In genomic region chr2:126722546-126722945, GRCh38 we compare ENCODE assay signal across 29 cellular contexts.
"Had no signal": no experiment of that assay in that cellular context is flagged by ENCODE, and none has a peak within 500 bp of the region (broad histone marks: within the 10 kb centered on the region; RNA-seq: fewer than 3 reads in every experiment).

No MANE protein-coding gene starts in this region.

- H3K4me1 ChIP-seq: Peyer's patch had no signal

- H3K4me1 Mint-ChIP-seq: activated CD4-positive, alpha-beta T cell treated with anti-CD3 and anti-CD28 coated beads, Interleukin-2, amount 10 ng/mL, durations not matched to agents 24 days and 14 days; activated naive CD8-positive, alpha-beta T cell treated with anti-CD3 and anti-CD28 coated beads, Interleukin-2, amount 10 ng/mL, durations not matched to agents 7 days and 5 days; central memory CD8-positive, alpha-beta T cell had no signal

- H3K27me3 Mint-ChIP-seq: activated CD8-positive, alpha-beta T cell treated with anti-CD3 and anti-CD28 coated beads for 36 hours; activated naive CD4-positive, alpha-beta T cell treated with anti-CD3 and anti-CD28 coated beads, Interleukin-2, amount 50 U/mL, for 24 hours; activated T-cell treated with anti-CD3 and anti-CD28 coated beads, Interleukin-2, amount 50 U/mL, for 24 hours had no signal

- H3K4me3 ChIP-seq: ascending aorta, cardiac muscle cell, Peyer's patch had no signal

- H3K27ac Mint-ChIP-seq: activated CD4-positive, alpha-beta T cell treated with anti-CD3 and anti-CD28 coated beads, Interleukin-2, amount 10 ng/mL, durations not matched to agents 24 days and 14 days; activated CD8-positive, alpha-beta T cell treated with anti-CD3 and anti-CD28 coated beads for 36 hours; activated naive CD4-positive, alpha-beta T cell treated with anti-CD3 and anti-CD28 coated beads, Interleukin-2, amount 50 U/mL, for 24 hours; activated naive CD8-positive, alpha-beta T cell treated with anti-CD3 and anti-CD28 coated beads, Interleukin-2, amount 10 ng/mL, durations not matched to agents 7 days and 5 days; activated T-cell treated with anti-CD3 and anti-CD28 coated beads, Interleukin-2, amount 50 U/mL, for 24 hours; activated T-helper 2 cell treated with anti-CD3 and anti-CD28 coated beads, Interferon-gamma antibody, Interleukin-2, Interleukin-4, amounts not matched to agents 10 μg/mL and 5 μg/mL and 100 μg/mL, durations not matched to agents 14 hours and 24 hours and 36 hours; T-helper 1 cell treated with Interleukin-12 subunit alpha and Interleukin-12 subunit beta and Interleukin-4 antibody, amounts not matched to agents 30 μg/mL and 1 μg/mL, for 36 hours; T-helper 2 cell treated with Interferon-gamma antibody and Interleukin-4, amounts not matched to agents 5 μg/mL and 100 μg/mL, for 36 hours had no signal

- H3K9me3 ChIP-seq: Peyer's patch had no signal

- H3K4me3 Mint-ChIP-seq: activated CD4-positive, alpha-beta T cell treated with anti-CD3 and anti-CD28 coated beads, Interleukin-2, amount 10 ng/mL, durations not matched to agents 24 days and 14 days; activated CD8-positive, alpha-beta T cell treated with anti-CD3 and anti-CD28 coated beads for 36 hours; activated naive CD4-positive, alpha-beta T cell treated with anti-CD3 and anti-CD28 coated beads, Interleukin-2, amount 50 U/mL, for 24 hours; activated naive CD8-positive, alpha-beta T cell treated with anti-CD3 and anti-CD28 coated beads, Interleukin-2, amount 10 ng/mL, durations not matched to agents 7 days and 5 days; activated T-cell treated with anti-CD3 and anti-CD28 coated beads, Interleukin-2, amount 50 U/mL, for 24 hours; central memory CD8-positive, alpha-beta T cell; T-helper 1 cell treated with Interleukin-12 subunit alpha and Interleukin-12 subunit beta and Interleukin-4 antibody, amounts not matched to agents 30 μg/mL and 1 μg/mL, for 36 hours; T-helper 2 cell treated with Interferon-gamma antibody and Interleukin-4, amounts not matched to agents 5 μg/mL and 100 μg/mL, for 36 hours had no signal

- ATAC-seq: activated CD8-positive, alpha-beta T cell treated with anti-CD3 and anti-CD28 coated beads for 36 hours; PC-3 had no signal

- DNase-seq: activated CD4-positive, alpha-beta T cell treated with anti-CD3 and anti-CD28 coated beads, Interleukin-2, amount 10 ng/mL, durations not matched to agents 24 days and 14 days; activated CD4-positive, alpha-beta T cell treated with anti-CD3 and anti-CD28 coated beads, Interleukin-2, amount 50 U/mL, for 4 hours; activated CD8-positive, alpha-beta T cell treated with anti-CD3 and anti-CD28 coated beads for 36 hours; activated gamma-delta T cell; activated naive CD4-positive, alpha-beta T cell treated with Interleukin-2 at 50 U/mL for 16 hours; activated naive CD8-positive, alpha-beta T cell treated with anti-CD3 and anti-CD28 coated beads, Interleukin-2, amount 10 ng/mL, durations not matched to agents 7 days and 5 days; activated T-cell treated with anti-CD3 and anti-CD28 coated beads, Interleukin-2, amount 50 U/mL, for 24 hours; amygdala; Karpas-422; KBM-7; NCI-H1105; NCI-H1417 treated with DMSO at 0.1 percent for 48 hours; NCI-H1694; NCI-H1930; NCI-H2081 treated with DMSO at 0.1 percent for 48 hours; NCI-H226; NCI-H446 treated with DMSO at 0.1 percent for 48 hours; NCI-H524; PC-3; Peyer's patch; RPMI8226; SHP77 treated with DMSO at 0.1 percent for 48 hours had no signal

- H3K27ac ChIP-seq: ascending aorta, cardiac muscle cell, Peyer's patch had no signal

- H3K27me3 ChIP-seq: ascending aorta, cardiac muscle cell, Peyer's patch had no signal

- H3K36me3 ChIP-seq: ascending aorta, cardiac muscle cell, Peyer's patch had no signal
